Comparison of ENCODE assay signal across 8 cellular contexts in the genomic region with DNA sequence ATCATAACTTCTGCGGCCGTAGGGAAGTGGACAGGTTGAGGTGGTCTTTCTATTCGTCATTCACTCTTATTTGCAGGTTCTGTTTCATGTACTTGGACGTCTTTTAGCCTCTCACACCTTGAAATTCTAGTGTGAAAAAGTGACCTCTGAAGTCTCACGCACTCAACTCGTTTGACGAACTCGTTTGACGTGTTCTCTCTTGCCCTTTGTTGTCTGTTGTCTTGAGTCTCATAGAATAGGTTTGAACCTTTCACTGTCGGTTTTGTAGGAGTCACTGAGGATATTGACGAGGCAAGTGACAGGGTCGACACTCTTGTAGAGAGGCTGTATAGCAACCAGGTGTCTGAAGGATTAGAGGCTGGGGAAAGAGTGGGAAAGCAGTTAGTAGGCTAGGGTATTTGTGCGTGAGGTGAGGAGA. TPM values are rescaled to one million over a fixed set of nuclear protein-coding genes. Genes with fewer than 3 reads are reported as not detected.
DNase-seq lines count a peak whose midpoint lies in the region; ATAC-seq, FAIRE-seq and TF ChIP-seq lines count a peak whose summit lies in the region.

No MANE protein-coding gene starts in this region.

- peak overlapping the region; percentile 95 for H3K27ac ChIP-seq in GM23338 (ENCODE audit: low read depth)
- H3K27ac ChIP-seq in HepG2 (ENCODE audit: extremely low read length, insufficient read depth, low read length), result peak overlapping the region; percentile 77
- H3K27ac ChIP-seq in thymus (ENCODE audit: low read depth), result peak overlapping the region; percentile 93

- POLR2A ChIA-PET in HepG2 (lab: Yijun Ruan, JAX), result interaction anchor here (0.6 to 1.5 kb wide), 5 partner anchors 13 to 656 kb away, joined by 3 to 7 read pairs (median 3); partner anchors contain the start of genes INTU and LARP1B

- peaks cover 4% of the 10 kb centered on the region for H3K27me3 Mint-ChIP-seq in GM23338 (ENCODE audit: insufficient read depth, low read depth, poor library complexity)

- H3K27ac Mint-ChIP-seq in GM23338, result peak overlapping the region; percentile 93

- DNase-seq in BE2C, result no peak
- DNase-seq in GM23338 (ENCODE audit: low spot score), result peak; percentile 64
- peak; percentile 70 for DNase-seq in OCI-M1 (lab: John Stamatoyannopoulos, UW)
- DNase-seq in brain pericyte (ENCODE audit: low read depth, low spot score), result peak; percentile 27
- no peak for DNase-seq in HepG2 (ENCODE audit: low spot score)

- no peak for TF ChIP-seq RAD21 in HepG2 (CRISPR knock-in tag; IDR thresholded peaks at IDR 0.05)

- peak overlapping the region; percentile 78 for H3K9ac ChIP-seq in HepG2 (ENCODE audit: insufficient read depth, low read depth, low read length)

- TF ChIP-seq EP300 in HepG2 (IDR thresholded peaks at IDR 0.05; ENCODE audit: low read depth in 2 of 2, low read length in 2 of 2) (no peak), HepG2 (CRISPR knock-in tag; IDR thresholded peaks at IDR 0.05; ENCODE audit: borderline replicate concordance) (no peak)

- H3K4me3 ChIP-seq in BE2C (ENCODE audit: low read depth, low read length), result peak overlapping the region; percentile 70
- H3K4me3 ChIP-seq in GM23338, result peak overlapping the region; percentile 95
- peak overlapping the region; percentile 60 to 95 (median 94) for H3K4me3 ChIP-seq in HepG2 (replicated peaks in 1 of 3; ENCODE audit: insufficient read depth in 1 of 3, low read depth in 2 of 3, low read length in 3 of 3)
- peak overlapping the region; percentile 59 for H3K4me3 ChIP-seq in thymus (ENCODE audit: low read length)

- ATAC-seq in GM23338 (no peak; the same call in 2 of the 3 replicates), HepG2 (no peak), HG03432 (IDR thresholded peaks at IDR 0.05; ENCODE audit: unreplicated experiment) (no peak), HG02610 (IDR thresholded peaks at IDR 0.05; ENCODE audit: unreplicated experiment) (no peak)

- H3K4me1 ChIP-seq in BE2C (no peaks in the 10 kb centered on the region), GM23338 (ENCODE audit: insufficient read depth) (peaks cover 13% of the 10 kb centered on the region), HepG2 (ENCODE audit: insufficient read depth, low read length) (peaks cover 30% of the 10 kb centered on the region), thymus (ENCODE audit: control insufficient read depth, insufficient read depth, low read length) (peaks cover 5% of the 10 kb centered on the region)

- peaks cover 36% of the 10 kb centered on the region; the same call in 2 of the 3 replicates for H3K4me1 Mint-ChIP-seq in GM23338

- H3K27me3 ChIP-seq in BE2C (no peaks in the 10 kb centered on the region), GM23338 (ENCODE audit: insufficient read depth) (no peaks in the 10 kb centered on the region), HepG2 (ENCODE audit: control insufficient read depth in 1 of 2, insufficient read depth in 2 of 2, low read length in 2 of 2) (peaks cover 2 to 5% of the 10 kb centered on the region in 2 experiments; a peak in 3 of 5 replicates), thymus (ENCODE audit: control insufficient read depth, insufficient read depth) (no peaks in the 10 kb centered on the region)

- no peaks in the 10 kb centered on the region for H3K9me2 ChIP-seq in GM23338 (ENCODE audit: insufficient read depth)

- BruUV-seq in HepG2 (replicated peaks; lab: Mats Ljungman, UMichigan), result TSS peak; percentile 78

- peaks cover 19% of the 10 kb centered on the region for H3K36me3 Mint-ChIP-seq in GM23338 (ENCODE audit: low read depth)

- peaks cover 9% of the 10 kb centered on the region; the same call in 1 of the 2 replicates for H4K20me1 ChIP-seq in GM23338 (replicated peaks; ENCODE audit: insufficient read depth)
- no peaks in the 10 kb centered on the region for H4K20me1 ChIP-seq in HepG2 (ENCODE audit: insufficient read depth, low read length)

- in situ Hi-C loops in HepG2 (cut with HindIII; ENCODE audit: extremely low pct_ligation_motif_present, low pct_unique_long_range_greater_than_20kb), result no loop called here

- no peaks in the 10 kb centered on the region for H3K9me3 Mint-ChIP-seq in GM23338

- 3% methylated on average over 13 of the region's 13 CpGs for WGBS in HepG2 (ENCODE audit: low lambda C conversion rate)
- WGBS in thymus, result 2% methylated on average over 13 of the region's 13 CpGs

- H3K4me2 ChIP-seq in GM23338, result peak overlapping the region; percentile 82
- H3K4me2 ChIP-seq in HepG2 (ENCODE audit: low read depth, low read length), result peak overlapping the region; percentile 98

- TF ChIP-seq CTCF in BE2C (IDR thresholded peaks at IDR 0.05; ENCODE audit: low read depth, low read length) (no peak), GM23338 (conservative IDR thresholded peaks at IDR 0.05; ENCODE audit: low read depth in 2 of 2) (no peak), HepG2 (CRISPR knock-in tag; IDR thresholded peaks at IDR 0.05) (no peak)

- H3K4me3 Mint-ChIP-seq in GM23338, result peak overlapping the region; percentile 80

- peak; percentile 68 for FAIRE-seq in HepG2 (lab: Jason Lieb, UNC)

- CTCF ChIA-PET in HepG2 (lab: Yijun Ruan, JAX; ENCODE audit: low intra/inter-chr PET ratio, low total read pairs), result interaction anchor here (0.7 kb wide), 1 partner anchor 91 kb away, joined by 3 read pairs; no protein-coding TSS in a partner anchor

- H2AFZ ChIP-seq in GM23338 (peak overlapping the region; percentile 67; the same call in 1 of the 2 replicates), HepG2 (ENCODE audit: low read length) (peak overlapping the region; percentile 81)

- H3K36me3 ChIP-seq in BE2C (peaks cover 3% of the 10 kb centered on the region; the same call in 1 of the 2 replicates), GM23338 (ENCODE audit: insufficient read depth) (no peaks in the 10 kb centered on the region), HepG2 (replicated peaks in 1 of 2; ENCODE audit: control insufficient read depth in 1 of 2, insufficient read depth in 2 of 2, low read length in 2 of 2) (no peaks in the 10 kb centered on the region), thymus (ENCODE audit: control insufficient read depth, insufficient read depth) (no peaks in the 10 kb centered on the region)

- peaks cover 6% of the 10 kb centered on the region; the same call in 1 of the 2 replicates for H3F3A ChIP-seq in GM23338 (replicated peaks; ENCODE audit: low read depth)

- peaks cover 34% of the 10 kb centered on the region for H3K79me2 ChIP-seq in GM23338 (replicated peaks; ENCODE audit: insufficient read depth)
- peaks cover 36% of the 10 kb centered on the region for H3K79me2 ChIP-seq in HepG2 (ENCODE audit: insufficient read depth, low read length)

- intact Hi-C loops in HepG2 (cut with micrococcal nuclease; ENCODE audit: unreplicated experiment), result loop anchor here (2.0 to 10.0 kb wide), 5 partner anchors 68 to 524 kb away; partner anchors contain the start of genes ABHD18, LARP1B and MFSD8

- no peak for TF ChIP-seq POLR2A in HepG2 (IDR thresholded peaks at IDR 0.05; ENCODE audit: insufficient read depth in 1 of 2, low read depth in 2 of 2, low read length in 2 of 2)

- H3K9me3 ChIP-seq in BE2C, result no peaks in the 10 kb centered on the region
- H3K9me3 ChIP-seq in HepG2 (ENCODE audit: low read length), result no peaks in the 10 kb centered on the region
- H3K9me3 ChIP-seq in thymus (ENCODE audit: control insufficient read depth), result no peaks in the 10 kb centered on the region

TF ChIP-seq in GM23338, 12 proteins besides CTCF, POLR2A, EP300 and RAD21 (continues in another document):
- no peak for TF ChIP-seq STAT1 (IDR thresholded peaks at IDR 0.05; ENCODE audit: unreplicated experiment)

TF ChIP-seq in HepG2, 621 proteins besides CTCF, POLR2A, EP300 and RAD21 (continues in another document):
- TF ChIP-seq GABPB1 (CRISPR knock-in tag; IDR thresholded peaks at IDR 0.05), result no peak
- peak; percentile 17; the same call in 1 of the 2 replicates for TF ChIP-seq EHMT2 (IDR thresholded peaks at IDR 0.05; ENCODE audit: borderline replicate concordance, low read depth, low read length)

RNA-seq across cellular contexts. Expression of gene PGRMC2, which starts 1.1 kb away (rescaled TPM):
- 74.4 TPM for polyA plus RNA-seq in BE2C (2012; ENCODE audit: insufficient read depth, insufficient read length, low read depth)
- total RNA-seq in GM23338 (2014; rRNA removed; shearing (Covaris generic)), result 61.9 and 74.5 TPM in 2 replicates
- 33.7 and 40.2 TPM in 2 replicates for polyA plus RNA-seq in GM23338 (2016; fragmentation: Nextera tagmentation; extraction: Ambion mirVana)
- total RNA-seq in HepG2 (2016; rRNA removed; fragmentation: Illumina TruSeq; extraction: Trizol), result 19.8 and 27.2 TPM in 2 replicates
- 5.6 and 7.3 TPM in 2 replicates for total RNA-seq in HepG2 (2016; cell fraction: cytosol; rRNA removed; fragmentation: Illumina TruSeq; extraction: Trizol; ENCODE audit: low read depth)
- 18.8 and 21.0 TPM in 2 replicates for total RNA-seq in HepG2 (2016; cell fraction: insoluble cytoplasmic fraction; rRNA removed; fragmentation: Illumina TruSeq; extraction: Trizol)
- 22.0 and 23.6 TPM in 2 replicates for total RNA-seq in HepG2 (2016; cell fraction: membrane; rRNA removed; fragmentation: Illumina TruSeq; extraction: Trizol)
- 38.9 and 41.1 TPM in 2 replicates for total RNA-seq in HepG2 (2016; cell fraction: nucleus; rRNA removed; fragmentation: Illumina TruSeq; extraction: Trizol)
- polyA plus RNA-seq in HepG2 (2011; rRNA removed), result 15.4 and 16.0 TPM in 2 replicates
- polyA plus RNA-seq in HepG2 (2011; cell fraction: cytosol; rRNA removed), result 5.6 and 9.7 TPM in 2 replicates
- 3.3 and 5.9 TPM in 2 replicates for polyA plus RNA-seq in HepG2 (2011; cell fraction: nucleus; rRNA removed)
- polyA plus RNA-seq in HepG2 (2012), result 88.6 and 121 TPM in 2 replicates
- 16.7 and 17.1 TPM in 2 replicates for polyA plus RNA-seq in HepG2 (2016; cell fraction: cytosol; fragmentation: Illumina TruSeq; extraction: Trizol; ENCODE audit: low read depth)
- polyA plus RNA-seq in HepG2 (2016; cell fraction: insoluble cytoplasmic fraction; fragmentation: Illumina TruSeq; extraction: Trizol; ENCODE audit: low read depth), result 56.1 and 64.1 TPM in 2 replicates
- 31.4 and 36.4 TPM in 2 replicates for polyA plus RNA-seq in HepG2 (2016; cell fraction: membrane; fragmentation: Illumina TruSeq; extraction: Trizol; ENCODE audit: low read depth)
- polyA plus RNA-seq in HepG2 (2016; cell fraction: nucleus; fragmentation: Illumina TruSeq; extraction: Trizol; ENCODE audit: insufficient read depth, low read depth), result 142 and 152 TPM in 2 replicates
- 2.3 TPM in 2 replicates for polyA minus RNA-seq in HepG2 (2011; rRNA and poly(A)+ RNA removed; ENCODE audit: low replicate concordance)
- polyA minus RNA-seq in HepG2 (2011; cell fraction: cytosol; rRNA and poly(A)+ RNA removed), result 9.8 and 11.8 TPM in 2 replicates
- 6.7 and 10.9 TPM in 2 replicates for polyA minus RNA-seq in HepG2 (2011; cell fraction: nucleus; rRNA and poly(A)+ RNA removed)
- 34.1 TPM for polyA plus RNA-seq in thymus

Comparison
In these comparisons a context has a peak if more than half of its experiments do, and no peak if none do; other contexts are left out.
1. DNase-seq: peak in GM23338 (single experiment), OCI-M1 (single experiment) and brain pericyte (single experiment); none in BE2C (single experiment) and HepG2 (single experiment).
2. Peak in every context shown above with its lines, with median percentiles within 50 percentile points of each other: H3K4me3 ChIP-seq and H3K27ac ChIP-seq.